In the genomic region with DNA sequence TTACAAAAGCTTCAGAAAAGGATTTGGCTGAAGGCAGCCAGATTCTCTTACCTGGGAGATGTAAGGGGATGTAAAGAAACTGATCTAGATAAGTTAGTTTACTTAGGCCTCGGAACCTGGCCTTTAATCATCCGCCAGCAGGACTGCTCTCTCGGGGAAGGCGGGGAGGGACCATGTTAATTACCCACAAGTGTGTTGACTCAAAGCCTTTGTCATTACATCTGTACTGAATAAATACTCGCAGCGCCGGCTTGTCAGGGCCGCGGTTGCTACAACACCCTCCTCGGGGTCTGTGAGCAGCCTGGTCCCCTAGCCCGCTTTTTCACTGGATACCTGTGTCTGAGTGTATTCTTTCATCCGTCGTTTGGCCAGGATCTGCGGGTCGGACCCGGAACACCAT, we compare ENCODE assay signal across 21 cellular contexts. TPM values are rescaled to one million over a fixed set of nuclear protein-coding genes. Genes with fewer than 3 reads are reported as not detected.
DNase-seq lines count a peak whose midpoint lies in the region; ATAC-seq and TF ChIP-seq lines count a peak whose summit lies in the region.
"Had no signal": no experiment of that assay in that cellular context is flagged by ENCODE, and none has a peak within 500 bp of the region (broad histone marks: within the 10 kb centered on the region; RNA-seq: fewer than 3 reads in every experiment).

No MANE protein-coding gene starts in this region.

- 76% methylated on average over 16 of the region's 16 CpGs for WGBS in hepatocyte (ENCODE audit: low lambda C conversion rate, missing lambda C conversion rate)
- WGBS in sigmoid colon, 2 donors: 65 to 87% methylated on average over 16 of the region's 16 CpGs
- WGBS in mammary epithelial cell (ENCODE audit: low coverage, missing lambda C conversion rate): 81% methylated on average over 9 of the region's 16 CpGs

- H3K4me3 ChIP-seq in HEK293 (ENCODE audit: low read depth, low read length): no peak overlapping the region
- H3K4me3 ChIP-seq in NT2/D1 (ENCODE audit: insufficient read length, low read depth): no peak overlapping the region
- H3K4me3 ChIP-seq in hepatocyte: no peak overlapping the region
- peak overlapping the region in 1 of 4 donors; percentile 20 for H3K4me3 ChIP-seq in sigmoid colon
- no peak overlapping the region for H3K4me3 ChIP-seq in mammary epithelial cell (replicated peaks in 1 of 3; ENCODE audit: insufficient read depth in 1 of 3, low read depth in 2 of 3, low read length in 3 of 3)
- H3K4me3 ChIP-seq in gastrocnemius medialis: no peak overlapping the region
- H3K4me3 ChIP-seq: cardiac muscle cell, right atrium auricular region had no signal

- H2AFZ ChIP-seq in hepatocyte: no peak overlapping the region
- no peak overlapping the region for H2AFZ ChIP-seq in mammary epithelial cell (ENCODE audit: low read depth, low read length)

- H3K4me1 ChIP-seq in HEK293 (ENCODE audit: control insufficient read depth, insufficient read depth, low read length) (peaks cover 8% of the 10 kb centered on the region), NT2/D1 (ENCODE audit: insufficient read depth, insufficient read length) (no peaks in the 10 kb centered on the region), hepatocyte (ENCODE audit: insufficient read depth) (peaks cover under 1% of the 10 kb centered on the region), sigmoid colon (peaks cover 0 to 43% (median 15%) of the 10 kb centered on the region in 4 donors), mammary epithelial cell (ENCODE audit: insufficient read depth, low read length) (peaks cover 9% of the 10 kb centered on the region), gastrocnemius medialis (peaks cover 7 to 12% of the 10 kb centered on the region in 2 donors)

- H3K27ac ChIP-seq in HEK293 (ENCODE audit: extremely low read depth, low read depth, low read length): 0 out of 2 replicates have a peak overlapping the region, but pooled peaks have one; percentile 4
- H3K27ac ChIP-seq in hepatocyte: no peak overlapping the region
- peak overlapping the region; percentile 30 to 72 (median 62) for H3K27ac ChIP-seq in sigmoid colon
- no peak overlapping the region for H3K27ac ChIP-seq in mammary epithelial cell (ENCODE audit: insufficient read depth, low read depth, low read length)
- H3K27ac ChIP-seq in gastrocnemius medialis: no peak overlapping the region
- H3K27ac ChIP-seq: cardiac muscle cell, HL-60, right atrium auricular region had no signal

- DNase-seq in NT2/D1 (ENCODE audit: low read depth, low spot score) (peak; percentile 22), hepatocyte (ENCODE audit: low spot score) (peak; percentile 13), sigmoid colon (no peak), mammary epithelial cell (no peak), gastrocnemius medialis (no peak), cerebellar nuclear complex (lab: John Stamatoyannopoulos, UW) (no peak)
- DNase-seq: activated naive CD4-positive, alpha-beta T cell treated with anti-CD3 and anti-CD28 coated beads, Interleukin-2, amount 50 U/mL, for 16 hours; amygdala; kidney glomerular epithelial cell; naive thymus-derived CD4-positive, alpha-beta T cell; NCI-H1092 treated with DMSO at 0.1 percent for 48 hours; NCI-H2029; NCI-H510A treated with DMSO at 0.1 percent for 48 hours; RPMI8226; stimulated activated naive CD8-positive, alpha-beta T cell treated with anti-CD3 and anti-CD28 coated beads, Interleukin-15, Interleukin-2, amounts not matched to agents 100 U/mL and 50 U/mL, for 24 hours; T-helper 2 cell had no signal

- no peak for ATAC-seq in gastrocnemius medialis
- ATAC-seq: naive thymus-derived CD4-positive, alpha-beta T cell; SK-N-SH treated with all-trans-retinoic acid at 6 μM for 48 hours; stimulated activated naive CD8-positive, alpha-beta T cell treated with anti-CD3 and anti-CD28 coated beads, Interleukin-15, Interleukin-2, amounts not matched to agents 100 U/mL and 50 U/mL, for 24 hours had no signal

- BruUV-seq in mammary epithelial cell (replicated peaks; lab: Mats Ljungman, UMichigan): no TSS peak

- H4K20me1 ChIP-seq in hepatocyte (ENCODE audit: insufficient read depth, poor library complexity, severe bottlenecking) (no peaks in the 10 kb centered on the region), mammary epithelial cell (ENCODE audit: insufficient read depth, low read length) (no peaks in the 10 kb centered on the region)

- H3K79me2 ChIP-seq in hepatocyte (peaks cover 100% of the 10 kb centered on the region), mammary epithelial cell (ENCODE audit: insufficient read depth, low read length) (peaks cover 95% of the 10 kb centered on the region)

- TF ChIP-seq POLR2A in sigmoid colon (IDR thresholded peaks at IDR 0.05): no peak
- TF ChIP-seq POLR2A in gastrocnemius medialis (IDR thresholded peaks at IDR 0.05): no peak

- H3K36me3 ChIP-seq in HEK293 (ENCODE audit: control insufficient read depth in 2 of 2, insufficient read depth in 1 of 2, low read length in 2 of 2) (peaks cover 0 to 3% of the 10 kb centered on the region in 2 experiments; a peak in 1 of 3 replicates), NT2/D1 (ENCODE audit: insufficient read depth, insufficient read length, low read length) (peaks cover 15% of the 10 kb centered on the region), hepatocyte (replicated peaks; ENCODE audit: insufficient read depth, low read depth) (no peaks in the 10 kb centered on the region), sigmoid colon (no peaks in the 10 kb centered on the region), mammary epithelial cell (ENCODE audit: insufficient read depth, low read length) (no peaks in the 10 kb centered on the region), gastrocnemius medialis (no peaks in the 10 kb centered on the region)
- H3K36me3 ChIP-seq: cardiac muscle cell, right atrium auricular region had no signal

- H3K27me3 ChIP-seq in NT2/D1 (ENCODE audit: insufficient read depth, insufficient read length) (no peaks in the 10 kb centered on the region), hepatocyte (no peaks in the 10 kb centered on the region), sigmoid colon (no peaks in the 10 kb centered on the region), mammary epithelial cell (ENCODE audit: insufficient read depth, low read length) (no peaks in the 10 kb centered on the region), gastrocnemius medialis (no peaks in the 10 kb centered on the region)
- H3K27me3 ChIP-seq: cardiac muscle cell, right atrium auricular region had no signal

- H3K9me3 ChIP-seq in HEK293 (ENCODE audit: control insufficient read depth, insufficient read depth, low read depth, low read length): no peaks in the 10 kb centered on the region
- peaks cover 20% of the 10 kb centered on the region; the same call in 1 of the 2 replicates for H3K9me3 ChIP-seq in NT2/D1 (ENCODE audit: insufficient read depth, low read length)
- H3K9me3 ChIP-seq in hepatocyte (ENCODE audit: low read depth): peaks cover 9% of the 10 kb centered on the region
- no peaks in the 10 kb centered on the region for H3K9me3 ChIP-seq in sigmoid colon
- H3K9me3 ChIP-seq in mammary epithelial cell (replicated peaks; ENCODE audit: insufficient read depth, low read length): no peaks in the 10 kb centered on the region
- no peaks in the 10 kb centered on the region for H3K9me3 ChIP-seq in gastrocnemius medialis
- H3K9me3 ChIP-seq: right atrium auricular region had no signal

- TF ChIP-seq EP300 in sigmoid colon (IDR thresholded peaks at IDR 0.05): no peak

- intact Hi-C loops in sigmoid colon (cut with DNase I) (no loop called here), mammary epithelial cell (cut with micrococcal nuclease) (no loop called here), gastrocnemius medialis (cut with DNase I; ENCODE audit: low total_unique reads) (no loop called here)

- in situ Hi-C loops in mammary epithelial cell (cut with MboI; ENCODE audit: low sequenced_read_pairs in 2 of 2): no loop called here
- in situ Hi-C loops in gastrocnemius medialis (cut with MboI; ENCODE audit: low sequenced_read_pairs in 4 of 4): loop anchor here in 1 of 4 donors (25.0 kb wide), 1 partner anchor 344 kb away; no protein-coding TSS in a partner anchor

- H3K9me2 ChIP-seq in hepatocyte (replicated peaks; ENCODE audit: insufficient read depth): no peaks in the 10 kb centered on the region

- POLR2A ChIA-PET in HEK293 (lab: Yijun Ruan, JAX): no interaction called here

- dilution Hi-C loops in mammary epithelial cell (cut with HindIII; ENCODE audit: low sequenced_read_pairs): no loop called here

- H3K9ac ChIP-seq in NT2/D1 (ENCODE audit: insufficient read length, low read depth) (no peak overlapping the region), mammary epithelial cell (ENCODE audit: insufficient read depth, low read length) (no peak overlapping the region)

- CTCF ChIA-PET in HEK293 (lab: Yijun Ruan, JAX) (no interaction called here), mammary epithelial cell (lab: Charles Lee; ENCODE audit: low non-redundant PET) (no interaction called here)

- TF ChIP-seq CTCF in HEK293 (tag by site-specific recombination; IDR thresholded peaks at IDR 0.05) (no peak), hepatocyte (IDR thresholded peaks at IDR 0.05; ENCODE audit: poor library complexity) (no peak), sigmoid colon (IDR thresholded peaks at IDR 0.05) (no peak), mammary epithelial cell (conservative IDR thresholded peaks at IDR 0.05 in 1 of 2, IDR thresholded peaks at IDR 0.05 in 1 of 2; ENCODE audit: extremely low read depth in 1 of 2, insufficient read depth in 1 of 2, low read depth in 1 of 2, low read length in 2 of 2) (no peak), gastrocnemius medialis (IDR thresholded peaks at IDR 0.05 in 4 of 5, conservative IDR thresholded peaks at IDR 0.05 in 1 of 5) (no peak)

- H3K4me2 ChIP-seq in hepatocyte: no peak overlapping the region
- H3K4me2 ChIP-seq in mammary epithelial cell (ENCODE audit: insufficient read depth, low read depth, low read length): no peak overlapping the region

TF ChIP-seq in HEK293, 187 proteins besides CTCF, POLR2A, EP300 and RAD21 (continues in another document):
- TF ChIP-seq, protein P1, sequence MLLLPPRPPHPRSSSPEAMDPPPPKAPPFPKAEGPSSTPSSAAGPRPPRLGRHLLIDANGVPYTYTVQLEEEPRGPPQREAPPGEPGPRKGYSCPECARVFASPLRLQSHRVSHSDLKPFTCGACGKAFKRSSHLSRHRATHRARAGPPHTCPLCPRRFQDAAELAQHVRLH (tag by site-specific recombination; IDR thresholded peaks at IDR 0.05): no peak
- no peak for TF ChIP-seq MEIS1 (CRISPR knock-in tag; IDR thresholded peaks at IDR 0.05; ENCODE audit: borderline replicate concordance)
- no peak for TF ChIP-seq ZNF707 (tag by site-specific recombination; IDR thresholded peaks at IDR 0.05)
- no peak for TF ChIP-seq ZNF391 (tag by site-specific recombination; IDR thresholded peaks at IDR 0.05; ENCODE audit: borderline replicate concordance, low read depth)
- no peak for TF ChIP-seq ZNF843 (tag by site-specific recombination; IDR thresholded peaks at IDR 0.05)

RNA-seq across cellular contexts. Expression of a gene that starts 6.7 kb away (rescaled TPM):
- total RNA-seq in hepatocyte (57.0 and 68.0 TPM in 2 replicates), sigmoid colon (100 to 1,000 TPM; 101 to 154 (median 138) TPM), mammary epithelial cell (100 to 1,000 TPM in 1 of 2 donors, 10 to 100 TPM in 1; 73.0 to 143 TPM), gastrocnemius medialis (10 to 100 TPM; 64.0 to 99.1 (median 71.5) TPM)
- polyA plus RNA-seq in hepatocyte (74.4 and 75.5 TPM in 2 replicates), sigmoid colon (100 to 1,000 TPM; 114 to 176 (median 156) TPM), mammary epithelial cell (89.3 TPM)
- 99.3 TPM for polyA minus RNA-seq in mammary epithelial cell

Comparison
In these comparisons a context has a peak if more than half of its experiments do, and no peak if none do; other contexts are left out.
1. H3K27ac ChIP-seq: peak in HEK293 (single experiment) and sigmoid colon (4 of 4); none in hepatocyte (single experiment), mammary epithelial cell (single experiment) and gastrocnemius medialis (0 of 4).
2. DNase-seq: peak in NT2/D1 (single experiment) and hepatocyte (single experiment); none in sigmoid colon (single experiment), mammary epithelial cell (single experiment), gastrocnemius medialis (0 of 2) and cerebellar nuclear complex (0 of 2).